6 cellular contexts compared by ENCODE assay signal in genomic region chr2:131835018-131835415, GRCh38.
DNase-seq lines count a peak whose midpoint lies in the region.
"Not testable (repeated sequence)": the region's sequence is repeated elsewhere in the genome, so short reads cannot be mapped to it uniquely, and the experiment has no call there.

No MANE protein-coding gene starts in this region.

- not testable (repeated sequence) for H2AFZ ChIP-seq in neuronal stem cell (ENCODE audit: low read length)

- H3K27ac ChIP-seq in neuronal stem cell (replicated peaks; ENCODE audit: low read length): not testable (repeated sequence)

- H3K9ac ChIP-seq in neuronal stem cell (ENCODE audit: low read depth, low read length, poor library complexity): not testable (repeated sequence)

- H3K4me3 ChIP-seq in neuronal stem cell (ENCODE audit: low read length in 2 of 2): not testable (repeated sequence)

- H3K9me3 ChIP-seq in neuronal stem cell (replicated peaks in 1 of 2; ENCODE audit: control insufficient read depth in 2 of 2, insufficient read depth in 1 of 2, low read depth in 1 of 2, low read length in 2 of 2): not testable (repeated sequence)

- not testable (repeated sequence) for H2BK5ac ChIP-seq in neuronal stem cell (ENCODE audit: low read length)

- DNase-seq in AG20443 (ENCODE audit: low spot score): peak; percentile 0
- DNase-seq in DMS 273 treated with DMSO at 0.1 percent for 48 hours (lab: John Stamatoyannopoulos, UW): peak; percentile 48
- DNase-seq in NCI-H1694 (lab: John Stamatoyannopoulos, UW): peak; percentile 41
- DNase-seq in NCI-H2171 treated with DMSO at 0.1 percent for 48 hours (lab: John Stamatoyannopoulos, UW): peak; percentile 73
- DNase-seq in NCI-H69 (lab: John Stamatoyannopoulos, UW): peak; percentile 63
- not testable (repeated sequence) for DNase-seq in neuronal stem cell (ENCODE audit: low spot score)

- H3K27me3 ChIP-seq in neuronal stem cell (ENCODE audit: control insufficient read depth in 3 of 3, insufficient read depth in 3 of 3, low read depth in 1 of 3, low read length in 3 of 3): not testable (repeated sequence)

- not testable (repeated sequence) for H3K23ac ChIP-seq in neuronal stem cell (ENCODE audit: low read depth, low read length, poor library complexity)

- not testable (repeated sequence) for H4K91ac ChIP-seq in neuronal stem cell (ENCODE audit: low read depth, low read length, poor library complexity)

- not testable (repeated sequence) for H2AK5ac ChIP-seq in neuronal stem cell (ENCODE audit: low read depth, low read length)

- H2BK15ac ChIP-seq in neuronal stem cell (ENCODE audit: low read length): not testable (repeated sequence)

- not testable (repeated sequence) for H3K4me1 ChIP-seq in neuronal stem cell (ENCODE audit: control insufficient read depth in 2 of 2, insufficient read depth in 1 of 2, low read depth in 1 of 2, low read length in 2 of 2)

- H2BK120ac ChIP-seq in neuronal stem cell (ENCODE audit: low read depth, low read length): not testable (repeated sequence)

- H3K36me3 ChIP-seq in neuronal stem cell (replicated peaks in 1 of 2; ENCODE audit: control insufficient read depth in 2 of 2, insufficient read depth in 2 of 2, low read length in 2 of 2): not testable (repeated sequence)

- not testable (repeated sequence) for H3K79me1 ChIP-seq in neuronal stem cell (ENCODE audit: low read depth, low read length)

- not testable (repeated sequence) for H4K8ac ChIP-seq in neuronal stem cell (ENCODE audit: low read depth, low read length)

- H3K4ac ChIP-seq in neuronal stem cell (ENCODE audit: low read length): not testable (repeated sequence)

- H3K14ac ChIP-seq in neuronal stem cell (ENCODE audit: low read length): not testable (repeated sequence)

- not testable (repeated sequence) for H3K4me2 ChIP-seq in neuronal stem cell (ENCODE audit: insufficient read depth, low read length, poor library complexity, severe bottlenecking)

- peak overlapping the region; percentile 38 for H3K18ac ChIP-seq in neuronal stem cell (ENCODE audit: low read length)

- WGBS in neuronal stem cell (ENCODE audit: extremely low coverage in 2 of 2, insufficient read length in 2 of 2, insufficient replicate concordance in 1 of 2), 2 donors: no CpG with 5 or more reads among the region's 9 CpGs

- H2BK12ac ChIP-seq in neuronal stem cell (ENCODE audit: low read length): not testable (repeated sequence)
